ENCODE assay signal across 25 cellular contexts in genomic region chr21:34018910-34019309, GRCh38. TPM values are rescaled to one million over a fixed set of nuclear protein-coding genes. Genes with fewer than 3 reads are reported as not detected.
DNase-seq lines count a peak whose midpoint lies in the region; ATAC-seq and TF ChIP-seq lines count a peak whose summit lies in the region.
"Had no signal": no experiment of that assay in that cellular context is flagged by ENCODE, and none has a peak within 500 bp of the region (broad histone marks: within the 10 kb centered on the region; RNA-seq: fewer than 3 reads in every experiment).

No MANE protein-coding gene starts in this region.

- ATAC-seq in HG02588 (IDR thresholded peaks at IDR 0.05; ENCODE audit: unreplicated experiment) (peak; percentile 37), HG03439 (IDR thresholded peaks at IDR 0.05; ENCODE audit: unreplicated experiment) (no peak)
- ATAC-seq: HCT116, lower lobe of right lung had no signal

- no peak overlapping the region for H3K4me3 Mint-ChIP-seq in nephron progenitor cell
- H3K4me3 Mint-ChIP-seq: activated CD4-positive, alpha-beta T cell treated with anti-CD3 and anti-CD28 coated beads, Interleukin-2, amount 10 ng/mL, durations not matched to agents 7 days and 5 days had no signal

- peak overlapping the region; percentile 49; the same call in 1 of the 2 replicates for H3K27ac ChIP-seq in SJCRH30
- H3K27ac ChIP-seq: hepatocyte, lower lobe of right lung, PC-9, SJSA1, upper lobe of left lung had no signal

- DNase-seq in GM12865 (ENCODE audit: low read depth) = peak; percentile 79
- no peak for DNase-seq in SJCRH30
- DNase-seq in nephron progenitor cell = no peak
- DNase-seq in hepatic stellate cell (ENCODE audit: low spot score) = no peak
- DNase-seq in activated gamma-delta T cell treated with Interleukin-2 at 50 U/mL for 16 hours = no peak
- DNase-seq in NCI-H774 (lab: John Stamatoyannopoulos, UW) = no peak
- DNase-seq: activated CD4-positive, alpha-beta T cell treated with anti-CD3 and anti-CD28 coated beads, Interleukin-2, amount 10 ng/mL, durations not matched to agents 7 days and 5 days; activated CD8-positive, alpha-beta memory T cell treated with anti-CD3 and anti-CD28 coated beads, Interleukin-2, amount 50 U/mL, for 48 hours; activated effector memory CD4-positive, alpha-beta T cell treated with anti-CD3 and anti-CD28 coated beads, Interleukin-2, amount 50 U/mL, for 16 hours; dermis blood vessel endothelial cell; foreskin fibroblast; lower lobe of right lung; NCI-H1417; NCI-H748 treated with DMSO at 0.1 percent for 48 hours; occipital lobe; PC-9; retina; stimulated activated CD4-positive, alpha-beta T cell treated with anti-CD3 and anti-CD28 coated beads, Interleukin-12 subunit alpha, Interleukin-12 subunit beta, amount 100 ng/mL, for 4 hours; T-helper 2 cell; upper lobe of left lung had no signal

- peaks cover 15% of the 10 kb centered on the region for H3K4me1 Mint-ChIP-seq in nephron progenitor cell

- H3K9me3 Mint-ChIP-seq in nephron progenitor cell = peaks cover 38% of the 10 kb centered on the region

- peak overlapping the region; percentile 27 for H3K27ac Mint-ChIP-seq in nephron progenitor cell
- H3K27ac Mint-ChIP-seq: activated CD4-positive, alpha-beta T cell treated with anti-CD3 and anti-CD28 coated beads, Interleukin-2, amount 10 ng/mL, durations not matched to agents 7 days and 5 days had no signal

- peak overlapping the region; percentile 47 for H3K4me3 ChIP-seq in GM12865 (ENCODE audit: low read depth, low read length)
- H3K4me3 ChIP-seq in SJCRH30 = no peak overlapping the region
- H3K4me3 ChIP-seq: hepatocyte, lower lobe of right lung, PC-9, SJSA1, upper lobe of left lung had no signal

- H3K27me3 ChIP-seq in SJCRH30 = no peaks in the 10 kb centered on the region
- H3K27me3 ChIP-seq: hepatocyte, SJSA1, upper lobe of left lung had no signal

- TF ChIP-seq CTCF in GM12865 (IDR thresholded peaks at IDR 0.05; ENCODE audit: insufficient read depth, low read depth, low read length, missing control alignments) (no peak), nephron progenitor cell (IDR thresholded peaks at IDR 0.05) (no peak)

- H3K36me3 Mint-ChIP-seq in nephron progenitor cell (ENCODE audit: low read depth) = peaks cover 15% of the 10 kb centered on the region

- no peaks in the 10 kb centered on the region for H3K36me3 ChIP-seq in SJCRH30
- H3K36me3 ChIP-seq: lower lobe of right lung, SJSA1, upper lobe of left lung had no signal

- peaks cover 13% of the 10 kb centered on the region; the same call in 1 of the 2 replicates for H3K9me3 ChIP-seq in SJCRH30 (replicated peaks)

- peaks cover 34% of the 10 kb centered on the region for H3K4me1 ChIP-seq in SJCRH30

- peaks cover 3% of the 10 kb centered on the region for H3K27me3 Mint-ChIP-seq in nephron progenitor cell (ENCODE audit: low read depth, poor library complexity)
- H3K27me3 Mint-ChIP-seq: activated CD4-positive, alpha-beta T cell treated with anti-CD3 and anti-CD28 coated beads, Interleukin-2, amount 10 ng/mL, durations not matched to agents 7 days and 5 days had no signal

RNA-seq across cellular contexts. Expression of gene MRPS6, which starts 54.5 kb away (rescaled TPM):
- 28.0 and 32.6 TPM in 2 replicates for total RNA-seq in SJCRH30 (2014; rRNA removed; shearing (Covaris generic))

RNA-seq across cellular contexts. Expression of gene SLC5A3, which starts 54.5 kb away (rescaled TPM):
- total RNA-seq in SJCRH30 (2014; rRNA removed; shearing (Covaris generic)) = 7.9 and 9.4 TPM in 2 replicates
